ENCODE assay signal across 4 cellular contexts in the genomic region with DNA sequence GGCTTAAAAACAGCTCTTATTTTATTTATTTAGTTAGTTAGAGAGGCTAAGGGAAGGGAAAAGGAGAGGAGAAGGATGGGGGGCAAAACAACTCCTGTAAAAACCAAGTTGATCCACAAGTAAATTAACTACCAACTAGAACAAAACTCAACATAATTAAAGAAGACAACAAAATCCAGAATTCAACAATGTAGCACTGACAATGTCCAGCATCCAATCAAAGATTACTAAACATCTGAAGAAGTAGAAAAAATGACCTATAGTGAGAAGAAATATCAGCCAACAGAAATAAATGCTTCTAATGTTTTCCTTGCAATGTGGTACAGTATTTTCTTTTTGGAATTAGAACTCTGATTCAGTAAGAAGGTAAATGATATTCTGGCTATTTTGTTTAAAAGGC.
"Had no signal": no experiment of that assay in that cellular context is flagged by ENCODE, and none has a peak within 500 bp of the region (broad histone marks: within the 10 kb centered on the region; RNA-seq: fewer than 3 reads in every experiment).

No MANE protein-coding gene starts in this region.

- ATAC-seq: HepG2, K562 had no signal

- H3K27ac ChIP-seq: HL-60, KMS-11 had no signal

- H3K4me3 ChIP-seq: K562 had no signal
